In genomic region chr9:19488721-19489120, GRCh38 we compare ENCODE assay signal across 15 cellular contexts.
"Had no signal": no experiment of that assay in that cellular context is flagged by ENCODE, and none has a peak within 500 bp of the region (broad histone marks: within the 10 kb centered on the region; RNA-seq: fewer than 3 reads in every experiment).

No MANE protein-coding gene starts in this region.

- H3K27me3 ChIP-seq: breast epithelium had no signal

- H3K9me3 ChIP-seq: breast epithelium, gastrocnemius medialis, mucosa of descending colon, psoas muscle, thoracic aorta had no signal

- H3K4me3 ChIP-seq: breast epithelium, gastrocnemius medialis, lung, mucosa of descending colon, psoas muscle, thoracic aorta had no signal

- H3K27ac ChIP-seq: breast epithelium, gastrocnemius medialis, psoas muscle, thoracic aorta had no signal

- H3K36me3 Mint-ChIP-seq: activated naive CD4-positive, alpha-beta T cell treated with anti-CD3 and anti-CD28 coated beads, Interleukin-2, amount 50 U/mL, for 72 hours; natural killer cell had no signal

- H3K4me1 ChIP-seq: breast epithelium, psoas muscle had no signal

- H3K27ac Mint-ChIP-seq: activated naive CD4-positive, alpha-beta T cell treated with anti-CD3 and anti-CD28 coated beads, Interleukin-2, amount 50 U/mL, for 72 hours; natural killer cell; T-helper 2 cell treated with Interferon-gamma antibody and Interleukin-4, amounts not matched to agents 5 μg/mL and 100 μg/mL, for 36 hours had no signal

- H3K4me3 Mint-ChIP-seq: natural killer cell; T-helper 2 cell treated with Interferon-gamma antibody and Interleukin-4, amounts not matched to agents 5 μg/mL and 100 μg/mL, for 36 hours had no signal

- H3K36me3 ChIP-seq: breast epithelium, gastrocnemius medialis, thoracic aorta had no signal

- DNase-seq: activated T-cell treated with anti-CD3 and anti-CD28 coated beads, Interleukin-2, amount 50 U/mL, for 1 hour; amniotic stem cell; gastrocnemius medialis; left cardiac atrium; mucosa of descending colon; natural killer cell; psoas muscle; stimulated activated CD4-positive, alpha-beta T cell treated with anti-CD3 and anti-CD28 coated beads, Interleukin-2, amount 100 ng/mL, for 48 hours; stimulated activated naive CD4-positive, alpha-beta T cell treated with Interleukin-2 at 50 U/mL for 16 hours had no signal

- ATAC-seq: activated CD4-positive, CD25-positive, alpha-beta regulatory T cell treated with anti-CD3 and anti-CD28 coated beads, Interleukin-2, amount 50 U/mL, for 24 hours; activated naive CD4-positive, alpha-beta T cell treated with anti-CD3 and anti-CD28 coated beads, Interleukin-2, amount 50 U/mL, for 72 hours; gastrocnemius medialis; left cardiac atrium; mucosa of descending colon; natural killer cell; psoas muscle had no signal
